ENCODE assay signal across 22 cellular contexts in genomic region chr9:133969681-133970580, GRCh38. TPM values are rescaled to one million over a fixed set of nuclear protein-coding genes. Genes with fewer than 3 reads are reported as not detected.
DNase-seq lines count a peak whose midpoint lies in the region; ATAC-seq, FAIRE-seq and TF ChIP-seq lines count a peak whose summit lies in the region.
"Had no signal": no experiment of that assay in that cellular context is flagged by ENCODE, and none has a peak within 500 bp of the region (broad histone marks: within the 10 kb centered on the region; RNA-seq: fewer than 3 reads in every experiment).

No MANE protein-coding gene starts in this region.

- H3K56ac ChIP-seq in H1 (replicated peaks; ENCODE audit: insufficient read length, low read depth, low read length) = no peak overlapping the region

- TF ChIP-seq POLR2A in H1 (IDR thresholded peaks at IDR 0.05; ENCODE audit: control extremely low read depth in 1 of 2, low read depth in 2 of 2, low read length in 2 of 2) = no peak

- H3K27ac ChIP-seq in H1 (ENCODE audit: low read depth, low read length) (no peak overlapping the region), mesenchymal stem cell (ENCODE audit: low read length, poor library complexity, severe bottlenecking) (no peak overlapping the region), upper lobe of right lung (no peak overlapping the region)
- H3K27ac ChIP-seq: 22Rv1, neutrophil, tibial artery had no signal

- CTCF ChIA-PET in H1 (lab: Charles Lee; ENCODE audit: partially characterized antibody) = interaction anchor here (1.1 kb wide), 2 partner anchors 26 to 161 kb away, joined by 3 read pairs; no protein-coding TSS in a partner anchor

- H3K36me3 ChIP-seq in H1 (ENCODE audit: control insufficient read depth in 2 of 4, insufficient read depth in 4 of 4, low read length in 3 of 4) (no peaks in the 10 kb centered on the region), mesenchymal stem cell (ENCODE audit: control insufficient read depth in 1 of 2, insufficient read depth in 2 of 2, low read depth in 1 of 2, low read length in 2 of 2) (peaks cover 0 to 29% of the 10 kb centered on the region in 2 experiments), upper lobe of right lung (no peaks in the 10 kb centered on the region)
- H3K36me3 ChIP-seq: neutrophil, tibial artery had no signal

- DNase-seq in Right ventricle myocardium inferior (ENCODE audit: missing footprints) = peak; percentile 40
- no peak for DNase-seq in cardiac septum (ENCODE audit: low spot score)
- no peak for DNase-seq in H1 (ENCODE audit: low read depth in 1 of 2, low spot score in 2 of 2)
- no peak for DNase-seq in mesenchymal stem cell
- DNase-seq in upper lobe of right lung = peak; percentile 61
- no peak for DNase-seq in DMS 273 (lab: John Stamatoyannopoulos, UW; ENCODE audit: unreplicated experiment)
- no peak for DNase-seq in RPMI8226
- DNase-seq: activated CD8-positive, alpha-beta T cell treated with anti-CD3 and anti-CD28 coated beads for 36 hours; activated gamma-delta T cell treated with Interleukin-2 at 50 U/mL for 16 hours; COR-L47; DND-41; NCI-H1436 treated with DMSO at 0.1 percent for 48 hours; stimulated activated CD4-positive, alpha-beta T cell treated with anti-CD3 and anti-CD28 coated beads, Interleukin-4, amount 100 ng/mL, for 1 hour; stimulated activated naive CD8-positive, alpha-beta T cell treated with anti-CD3 and anti-CD28 coated beads, Interleukin-15, amount 100 ng/mL, for 72 hours; T-helper 9 cell; tibial artery had no signal

- H3K4me1 ChIP-seq in H1 (replicated peaks in 1 of 4; ENCODE audit: control insufficient read depth in 3 of 4, insufficient read depth in 4 of 4, low read length in 3 of 4) = peaks cover 3 to 33% (median 13%) of the 10 kb centered on the region in 4 experiments
- H3K4me1 ChIP-seq in mesenchymal stem cell (ENCODE audit: control insufficient read depth, insufficient read depth, low read depth, low read length) = peaks cover 57% of the 10 kb centered on the region
- H3K4me1 ChIP-seq in upper lobe of right lung = peaks cover 26% of the 10 kb centered on the region

- ATAC-seq in Right ventricle myocardium inferior = peak; percentile 18
- ATAC-seq in upper lobe of right lung = no peak
- no peak for ATAC-seq in GM21529 (IDR thresholded peaks at IDR 0.05; ENCODE audit: unreplicated experiment)
- ATAC-seq: activated CD8-positive, alpha-beta T cell treated with anti-CD3 and anti-CD28 coated beads for 36 hours; stimulated activated naive CD8-positive, alpha-beta T cell treated with anti-CD3 and anti-CD28 coated beads, Interleukin-15, amount 100 ng/mL, for 72 hours had no signal

- intact Hi-C loops in Right ventricle myocardium inferior (cut with DNase I) = no loop called here
- intact Hi-C loops in cardiac septum (cut with DNase I) = no loop called here
- intact Hi-C loops in upper lobe of right lung (cut with DNase I) = no loop called here

- POLR2A ChIA-PET in H1 (lab: Charles Lee; ENCODE audit: partially characterized antibody) = no interaction called here

- whole genome bisulfite sequencing in H1 (ENCODE audit: extremely low coverage in 1 of 2, insufficient coverage in 1 of 2, insufficient read length in 1 of 2, insufficient replicate concordance in 2 of 2, low coverage in 1 of 2, low lambda C conversion rate in 2 of 2, missing lambda C conversion rate in 1 of 2), 2 experiments = 83% methylated on average over 21 of the region's 25 CpGs; no CpG with 5 or more reads in 1 of the 2 experiments
- 95% methylated on average over 21 of the region's 25 CpGs for WGBS in mesenchymal stem cell

- TF ChIP-seq CTCF in H1 (IDR thresholded peaks at IDR 0.05; ENCODE audit: control extremely low read depth in 1 of 3, insufficient read depth in 1 of 3, low read depth in 1 of 3, low read length in 3 of 3) (no peak), upper lobe of right lung (IDR thresholded peaks at IDR 0.05) (no peak)

- no peak overlapping the region for H3K23ac ChIP-seq in H1 (ENCODE audit: insufficient read length)
- no peak overlapping the region for H3K23ac ChIP-seq in mesenchymal stem cell (ENCODE audit: low read length in 2 of 2)

- H3K14ac ChIP-seq in H1 (ENCODE audit: insufficient read length) (no peak overlapping the region), mesenchymal stem cell (ENCODE audit: low read length in 2 of 2) (no peak overlapping the region)

- peak overlapping the region; percentile 17; the same call in 1 of the 2 replicates for H4K8ac ChIP-seq in H1 (ENCODE audit: extremely low read depth, insufficient read depth, low read length)
- no peak overlapping the region for H4K8ac ChIP-seq in mesenchymal stem cell (ENCODE audit: low read length)

- H2AFZ ChIP-seq in H1 (ENCODE audit: low read length) (no peak overlapping the region), mesenchymal stem cell (ENCODE audit: low read depth, low read length) (no peak overlapping the region)

- H3K27me3 ChIP-seq in H1 (replicated peaks in 1 of 4; ENCODE audit: control insufficient read depth in 3 of 4, extremely low read depth in 1 of 4, insufficient read depth in 3 of 4, low read length in 3 of 4) (no peaks in the 10 kb centered on the region), mesenchymal stem cell (ENCODE audit: control insufficient read depth in 1 of 2, insufficient read depth in 1 of 2, low read length in 2 of 2) (no peaks in the 10 kb centered on the region), upper lobe of right lung (no peaks in the 10 kb centered on the region)
- H3K27me3 ChIP-seq: neutrophil, tibial artery had no signal

- TF ChIP-seq EP300 in H1 (IDR thresholded peaks at IDR 0.05; ENCODE audit: borderline replicate concordance in 1 of 2, low read depth in 2 of 2, low read length in 2 of 2) = no peak

- H4K5ac ChIP-seq in H1 (ENCODE audit: insufficient read length, low read depth, low read length) = no peak overlapping the region

- H3K4me2 ChIP-seq in H1 (ENCODE audit: insufficient read depth in 1 of 2, low read depth in 2 of 2, low read length in 2 of 2) (no peak overlapping the region), mesenchymal stem cell (ENCODE audit: low read length, poor library complexity, severe bottlenecking) (no peak overlapping the region)

- no peaks in the 10 kb centered on the region for H3K9me3 ChIP-seq in H1 (ENCODE audit: insufficient read depth in 2 of 2, low read depth in 1 of 2, low read length in 1 of 2)
- no peaks in the 10 kb centered on the region for H3K9me3 ChIP-seq in mesenchymal stem cell (ENCODE audit: control insufficient read depth, low read length)
- no peaks in the 10 kb centered on the region for H3K9me3 ChIP-seq in upper lobe of right lung
- H3K9me3 ChIP-seq: neutrophil had no signal

- H2BK15ac ChIP-seq in H1 (ENCODE audit: low read length) (no peak overlapping the region), mesenchymal stem cell (ENCODE audit: low read depth, poor library complexity, severe bottlenecking) (no peak overlapping the region)

- FAIRE-seq in H1 (lab: Jason Lieb, UNC) = no peak
- FAIRE-seq: endothelial cell of umbilical vein, GM12891, RCC 7860 had no signal

- no peak overlapping the region for H4K91ac ChIP-seq in H1 (replicated peaks; ENCODE audit: insufficient read length, low read length)
- H4K91ac ChIP-seq in mesenchymal stem cell (ENCODE audit: low read length) = peak overlapping the region; percentile 34

- no peak for TF ChIP-seq RAD21 in H1 (IDR thresholded peaks at IDR 0.05 in 1 of 2, conservative IDR thresholded peaks at IDR 0.05 in 1 of 2; ENCODE audit: low read depth in 2 of 2, low read length in 2 of 2)

- H4K20me1 ChIP-seq in H1 (replicated peaks in 1 of 2; ENCODE audit: control insufficient read depth in 1 of 2, insufficient read depth in 2 of 2, low read length in 2 of 2) = peaks cover 40 to 47% of the 10 kb centered on the region in 2 experiments

- no peak overlapping the region for H2BK12ac ChIP-seq in H1 (ENCODE audit: low read depth, low read length)
- H2BK12ac ChIP-seq in mesenchymal stem cell (ENCODE audit: low read length in 2 of 2) = no peak overlapping the region

- no peak overlapping the region for H2BK120ac ChIP-seq in H1 (replicated peaks; ENCODE audit: low read depth, low read length)
- no peak overlapping the region for H2BK120ac ChIP-seq in mesenchymal stem cell (ENCODE audit: low read depth, low read length)

- no peak overlapping the region for H2BK20ac ChIP-seq in H1 (ENCODE audit: low read length)

- H3K4ac ChIP-seq in H1 (replicated peaks; ENCODE audit: insufficient read length, low read depth, low read length) (no peak overlapping the region), mesenchymal stem cell (ENCODE audit: low read depth in 1 of 2, low read length in 2 of 2) (no peak overlapping the region)

- H3K79me1 ChIP-seq in H1 (ENCODE audit: low read depth, low read length) = peaks cover 30% of the 10 kb centered on the region
- no peaks in the 10 kb centered on the region for H3K79me1 ChIP-seq in mesenchymal stem cell (replicated peaks; ENCODE audit: low read length, poor library complexity, severe bottlenecking)

- H2AK5ac ChIP-seq in H1 (ENCODE audit: low read depth, low read length) = no peak overlapping the region
- no peak overlapping the region for H2AK5ac ChIP-seq in mesenchymal stem cell (ENCODE audit: low read length, severe bottlenecking)

- H3K9ac ChIP-seq in H1 (replicated peaks in 1 of 4; ENCODE audit: extremely low read depth in 1 of 4, low read depth in 3 of 4, low read length in 3 of 4) (no peak overlapping the region; a peak in 1 of 7 replicates), mesenchymal stem cell (ENCODE audit: low read length) (no peak overlapping the region)

- H3K4me3 ChIP-seq in H1 (ENCODE audit: extremely low read depth in 1 of 4, insufficient read depth in 2 of 4, low read depth in 3 of 4, low read length in 4 of 4) (no peak overlapping the region), mesenchymal stem cell (ENCODE audit: insufficient read depth in 1 of 2, low read depth in 1 of 2, low read length in 2 of 2) (no peak overlapping the region), upper lobe of right lung (no peak overlapping the region)
- H3K4me3 ChIP-seq: tibial artery had no signal

- peaks cover 0 to 97% of the 10 kb centered on the region in 2 experiments for H3K79me2 ChIP-seq in H1 (ENCODE audit: control insufficient read depth in 1 of 2, insufficient read depth in 2 of 2, low read length in 2 of 2)

- H3K18ac ChIP-seq in H1 (ENCODE audit: extremely low read depth, low read length) (peak overlapping the region; percentile 48; the same call in 1 of the 2 replicates), mesenchymal stem cell (ENCODE audit: low read depth in 1 of 2, low read length in 2 of 2) (no peak overlapping the region)

- no peaks in the 10 kb centered on the region for H3K23me2 ChIP-seq in H1 (ENCODE audit: low read depth, low read length)

- H2BK5ac ChIP-seq in H1 (ENCODE audit: low read depth, low read length) (no peak overlapping the region), mesenchymal stem cell (ENCODE audit: low read depth, low read length, poor library complexity, severe bottlenecking) (no peak overlapping the region)

RNA-seq across cellular contexts. Expression of gene VAV2, which starts 22.2 kb away (rescaled TPM):
- total RNA-seq in Right ventricle myocardium inferior (7.6 TPM), cardiac septum (8.1 TPM), upper lobe of right lung (34.6 TPM)
- 34.6 and 37.6 TPM in 2 replicates for total RNA-seq in H1 (2021; fragmentation: NEBNext Ultra II Directional; extraction: Animal tissue kit (Norgen Biotek cat#: 25700))
- 13.6 and 17.6 TPM in 2 replicates for polyA plus RNA-seq in H1 (2011; rRNA removed)
- polyA plus RNA-seq in H1 (2011; cell fraction: cytosol; rRNA removed) = 20.6 TPM
- polyA plus RNA-seq in H1 (2011; cell fraction: nucleus; rRNA removed) = 40.6 TPM
- polyA plus RNA-seq in H1 (2012, experiment 1 of 2) = 20.5 to 32.6 TPM (median 30.1 TPM) in 4 replicates
- 11.5 TPM for polyA plus RNA-seq in H1 (2012, experiment 2 of 2)
- polyA plus RNA-seq in H1 (2013, experiment 1 of 2) = 15.7 TPM
- 15.9 TPM for polyA plus RNA-seq in H1 (2013, experiment 2 of 2)
- 28.1 and 28.9 TPM in 2 replicates for polyA minus RNA-seq in H1 (2011; rRNA and poly(A)+ RNA removed)
- 19.7 TPM for polyA minus RNA-seq in H1 (2011; cell fraction: cytosol; rRNA and poly(A)+ RNA removed)
- 22.4 TPM for polyA minus RNA-seq in H1 (2011; cell fraction: nucleus; rRNA and poly(A)+ RNA removed)
- 11.6 TPM for polyA plus RNA-seq in mesenchymal stem cell (2013, experiment 1 of 2)
- 11.1 TPM for polyA plus RNA-seq in mesenchymal stem cell (2013, experiment 2 of 2)

RNA-seq across cellular contexts. Expression of gene BRD3OS, which starts 55.4 kb away (rescaled TPM):
- total RNA-seq in Right ventricle myocardium inferior (6.2 TPM), cardiac septum (9.0 TPM), upper lobe of right lung (10.7 TPM)
- total RNA-seq in H1 (2021; fragmentation: NEBNext Ultra II Directional; extraction: Animal tissue kit (Norgen Biotek cat#: 25700)) = 17.2 and 20.2 TPM in 2 replicates
- 12.7 and 13.6 TPM in 2 replicates for polyA plus RNA-seq in H1 (2011; rRNA removed)
- polyA plus RNA-seq in H1 (2011; cell fraction: cytosol; rRNA removed) = 13.0 TPM
- 11.0 TPM for polyA plus RNA-seq in H1 (2011; cell fraction: nucleus; rRNA removed)
- polyA plus RNA-seq in H1 (2012, experiment 1 of 2) = 12.5 to 16.9 TPM (median 14.6 TPM) in 4 replicates
- polyA plus RNA-seq in H1 (2012, experiment 2 of 2) = 17.3 TPM
- 11.6 TPM for polyA plus RNA-seq in H1 (2013, experiment 1 of 2)
- 12.4 TPM for polyA plus RNA-seq in H1 (2013, experiment 2 of 2)
- polyA minus RNA-seq in H1 (2011; rRNA and poly(A)+ RNA removed) = 6.7 and 9.0 TPM in 2 replicates
- 10.8 TPM for polyA minus RNA-seq in H1 (2011; cell fraction: cytosol; rRNA and poly(A)+ RNA removed)
- 7.3 TPM for polyA minus RNA-seq in H1 (2011; cell fraction: nucleus; rRNA and poly(A)+ RNA removed)
- polyA plus RNA-seq in mesenchymal stem cell (2013, experiment 1 of 2) = 23.6 TPM
- 26.5 TPM for polyA plus RNA-seq in mesenchymal stem cell (2013, experiment 2 of 2)

Comparison
In these comparisons a context has a peak if more than half of its experiments do, and no peak if none do; other contexts are left out.
1. DNase-seq: peak in Right ventricle myocardium inferior (single experiment) and upper lobe of right lung (single experiment); none in cardiac septum (single experiment), H1 (0 of 2), mesenchymal stem cell (single experiment), DMS 273 (single experiment) and RPMI8226 (single experiment).